ENCODE assay signal across 8 cellular contexts in genomic region chr18:12278765-12279682, GRCh38. TPM values are rescaled to one million over a fixed set of nuclear protein-coding genes. Genes with fewer than 3 reads are reported as not detected.
A peak's percentile ranks its signal among the peaks of the same experiment; 100 is the strongest.
DNase-seq lines count a peak whose midpoint lies in the region; ATAC-seq and TF ChIP-seq lines count a peak whose summit lies in the region.

No MANE protein-coding gene starts in this region.

- H3K36me3 ChIP-seq in rectal smooth muscle tissue (ENCODE audit: control insufficient read depth, insufficient read depth, low read length): no peaks in the 10 kb centered on the region

- peak overlapping the region; percentile 97 for H3K27ac ChIP-seq in right cardiac atrium (ENCODE audit: low read length)
- peak overlapping the region; percentile 98 for H3K27ac ChIP-seq in rectal smooth muscle tissue (ENCODE audit: low read depth, low read length)

- intact Hi-C loops in right cardiac atrium (cut with DNase I): no loop called here

- H3K9ac ChIP-seq in rectal smooth muscle tissue (ENCODE audit: low read length): peak overlapping the region; percentile 85

- in situ Hi-C loops in astrocyte of the spinal cord (cut with HindIII; ENCODE audit: low sequenced_read_pairs): no loop called here

- TF ChIP-seq POLR2A in GM18505 (IDR thresholded peaks at IDR 0.05; ENCODE audit: borderline replicate concordance, extremely low read depth, insufficient read depth, insufficient read length): no peak

- H3K4me3 ChIP-seq in astrocyte of the spinal cord (ENCODE audit: low read depth, low read length) (peak overlapping the region; percentile 25), right cardiac atrium (ENCODE audit: low read length) (peak overlapping the region; percentile 42), rectal smooth muscle tissue (ENCODE audit: low read length) (peak overlapping the region; percentile 66)

- H3K27me3 ChIP-seq in right cardiac atrium (ENCODE audit: control insufficient read depth, insufficient read depth): no peaks in the 10 kb centered on the region
- no peaks in the 10 kb centered on the region for H3K27me3 ChIP-seq in rectal smooth muscle tissue (ENCODE audit: control insufficient read depth, insufficient read depth, low read length)

- ATAC-seq in right cardiac atrium: peak; percentile 96
- ATAC-seq in GM18505 (IDR thresholded peaks at IDR 0.05; ENCODE audit: unreplicated experiment): no peak
- ATAC-seq in GM21381 (IDR thresholded peaks at IDR 0.05; ENCODE audit: unreplicated experiment): no peak

- H3K4me1 ChIP-seq in right cardiac atrium (ENCODE audit: control insufficient read depth, insufficient read depth, low read length) (peaks cover 2% of the 10 kb centered on the region), rectal smooth muscle tissue (ENCODE audit: control insufficient read depth, insufficient read depth, low read length) (peaks cover 42% of the 10 kb centered on the region)

- H3K9me3 ChIP-seq in right cardiac atrium (ENCODE audit: control insufficient read depth, low read length): no peaks in the 10 kb centered on the region

- peak; percentile 11 for TF ChIP-seq CTCF in astrocyte of the spinal cord (IDR thresholded peaks at IDR 0.05; ENCODE audit: low read depth, low read length)

- 15% methylated on average over 30 of the region's 30 CpGs for WGBS in right cardiac atrium

- peak; percentile 95 for DNase-seq in GM03348 (ENCODE audit: low spot score)
- peak; percentile 98 for DNase-seq in astrocyte of the spinal cord (ENCODE audit: low read depth, low spot score)
- DNase-seq in right cardiac atrium: peak; percentile 89 to 94 (median 92)
- DNase-seq in NCI-H1092 (lab: John Stamatoyannopoulos, UW): no peak
- no peak for DNase-seq in stimulated activated CD4-positive, alpha-beta T cell treated with anti-CD3 and anti-CD28 coated beads, Interleukin-15, amount 100 ng/mL, for 24 hours

RNA-seq across cellular contexts. Expression of gene CIDEA, which starts 24.9 kb away (rescaled TPM):
- 1 to 10 TPM in 1 of 4 donors, under 1 TPM in 3; 0.26 to 5.8 (median 0.68) TPM for total RNA-seq in right cardiac atrium
- polyA plus RNA-seq in right cardiac atrium: 6.0 TPM

RNA-seq across cellular contexts. Expression of gene TUBB6, which starts 29.0 kb away (rescaled TPM):
- 100 to 1,000 TPM in 2 of 4 donors, 10 to 100 TPM in 2; 69.0 to 189 (median 117) TPM for total RNA-seq in right cardiac atrium
- polyA plus RNA-seq in right cardiac atrium: 143 TPM

Comparison
In these comparisons a context has a peak if more than half of its experiments do, and no peak if none do; other contexts are left out.
1. DNase-seq: peak in GM03348 (single experiment), astrocyte of the spinal cord (single experiment) and right cardiac atrium (3 of 3); none in NCI-H1092 (single experiment) and stimulated activated CD4-positive, alpha-beta T cell treated with anti-CD3 and anti-CD28 coated beads, Interleukin-15, amount 100 ng/mL, for 24 hours (single experiment).
2. ATAC-seq: peak in right cardiac atrium (2 of 2); none in GM18505 (single experiment) and GM21381 (single experiment).
3. Peak in every context shown above with its lines, with median percentiles within 50 percentile points of each other: H3K4me3 ChIP-seq.